Comparison of ENCODE assay signal across 15 cellular contexts in the genomic region with DNA sequence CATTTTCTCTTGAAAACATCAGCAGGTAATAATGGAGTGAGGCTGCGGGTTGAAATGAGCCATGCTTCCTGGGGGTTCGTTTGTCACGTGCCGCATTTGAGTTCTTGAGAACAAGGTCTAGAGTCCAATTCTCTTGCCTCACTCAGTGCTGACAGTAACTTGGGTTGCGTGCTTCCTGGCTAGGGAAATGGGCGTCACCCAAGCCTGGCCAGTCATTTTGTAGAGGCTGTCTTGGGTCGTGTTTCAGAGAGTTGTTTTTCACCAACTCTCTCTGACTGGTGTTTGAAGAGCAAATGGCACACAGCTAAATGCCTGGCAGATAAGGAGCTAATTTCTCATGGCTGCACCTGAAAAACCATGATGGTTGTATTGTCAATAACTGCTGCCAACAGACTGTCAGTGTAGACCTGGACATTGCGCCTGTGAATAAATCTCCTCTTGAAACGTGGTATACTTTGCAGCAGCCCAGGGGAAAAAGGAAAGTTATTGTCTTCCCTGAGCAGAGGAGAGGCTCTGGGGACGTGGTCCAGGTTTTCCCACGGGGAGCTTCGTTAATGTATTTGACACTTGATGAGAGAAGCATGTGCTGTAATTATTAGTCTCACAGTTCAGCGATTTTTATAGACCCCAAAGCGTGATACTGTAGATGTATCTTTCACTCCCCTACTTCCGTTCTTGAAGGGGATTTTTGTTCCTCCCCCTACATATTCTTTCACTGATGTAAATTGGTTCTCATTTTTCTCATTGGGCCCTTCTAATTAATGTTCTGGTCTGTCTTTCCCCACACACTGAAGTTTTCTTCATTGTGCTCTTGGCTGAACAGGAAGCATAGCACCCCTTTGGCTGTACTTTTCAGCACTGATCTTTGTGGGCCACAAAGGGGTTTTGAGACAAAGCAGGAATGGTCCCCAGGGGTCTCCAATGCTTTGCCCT.
DNase-seq lines count a peak whose midpoint lies in the region; ATAC-seq and TF ChIP-seq lines count a peak whose summit lies in the region.
"Had no signal": no experiment of that assay in that cellular context is flagged by ENCODE, and none has a peak within 500 bp of the region (broad histone marks: within the 10 kb centered on the region; RNA-seq: fewer than 3 reads in every experiment).

No MANE protein-coding gene starts in this region.

- H3K4me3 Mint-ChIP-seq in endodermal cell, result no peak overlapping the region
- H3K4me3 Mint-ChIP-seq in stimulated activated memory B cell treated with anti-CD40 and anti-IgM and Interleukin-4, amounts not matched to agents 10 μg/mL and 1 μg/mL and 100 μg/mL, for 72 hours, result no peak overlapping the region
- H3K4me3 Mint-ChIP-seq: CD8-positive, alpha-beta T cell; naive B cell had no signal

- H3K4me3 ChIP-seq in endodermal cell (ENCODE audit: low read length), result no peak overlapping the region
- H3K4me3 ChIP-seq: PC-9, thoracic aorta had no signal

- H3K4me1 ChIP-seq in endodermal cell (ENCODE audit: control insufficient read depth, insufficient read depth, low read length), result peaks cover 5% of the 10 kb centered on the region

- H3K27me3 ChIP-seq in endodermal cell (ENCODE audit: control insufficient read depth, insufficient read depth, low read length, poor library complexity, severe bottlenecking), result no peaks in the 10 kb centered on the region

- H3K27ac ChIP-seq in endodermal cell (ENCODE audit: low read depth, low read length), result peak overlapping the region; percentile 36
- H3K27ac ChIP-seq: PC-9, thoracic aorta, WERI-Rb-1 had no signal

- 74 to 78% methylated on average over 13 to 15 of the region's 15 CpGs for WGBS in endodermal cell (ENCODE audit: insufficient coverage in 1 of 2, insufficient read length in 1 of 2), 2 experiments

- no peaks in the 10 kb centered on the region for H3K27me3 Mint-ChIP-seq in endodermal cell (ENCODE audit: insufficient read depth)
- H3K27me3 Mint-ChIP-seq in stimulated activated memory B cell treated with anti-CD40 and anti-IgM and Interleukin-4, amounts not matched to agents 10 μg/mL and 1 μg/mL and 100 μg/mL, for 72 hours, result peaks cover 8% of the 10 kb centered on the region

- H3K9me3 ChIP-seq in endodermal cell (ENCODE audit: control insufficient read depth, low read length), result no peaks in the 10 kb centered on the region
- H3K9me3 ChIP-seq: thoracic aorta had no signal

- no peaks in the 10 kb centered on the region for H3K9me3 Mint-ChIP-seq in endodermal cell
- no peaks in the 10 kb centered on the region for H3K9me3 Mint-ChIP-seq in stimulated activated memory B cell treated with anti-CD40 and anti-IgM and Interleukin-4, amounts not matched to agents 10 μg/mL and 1 μg/mL and 100 μg/mL, for 72 hours
- H3K9me3 Mint-ChIP-seq: CD8-positive, alpha-beta T cell had no signal

- H3K9ac ChIP-seq in endodermal cell (ENCODE audit: extremely low read depth, low read length, poor library complexity, severe bottlenecking), result no peak overlapping the region

- DNase-seq in DMS153 treated with DMSO at 0.1 percent for 48 hours (lab: John Stamatoyannopoulos, UW; ENCODE audit: unreplicated experiment) (peak; percentile 8), NCI-H1105 treated with DMSO at 0.1 percent for 48 hours (lab: John Stamatoyannopoulos, UW) (peak; percentile 79), endodermal cell (peak; percentile 72), mucosa of gallbladder (ENCODE audit: low spot score) (peak; percentile 28)
- DNase-seq: CD8-positive, alpha-beta T cell; cortex of kidney; naive B cell; PC-9; stimulated activated CD4-positive, alpha-beta T cell treated with anti-CD3 and anti-CD28 coated beads, Interleukin-4, amount 100 ng/mL, for 4 hours; WERI-Rb-1 had no signal

- no peaks in the 10 kb centered on the region for H3K36me3 Mint-ChIP-seq in endodermal cell (ENCODE audit: low read depth)
- no peaks in the 10 kb centered on the region for H3K36me3 Mint-ChIP-seq in stimulated activated memory B cell treated with anti-CD40 and anti-IgM and Interleukin-4, amounts not matched to agents 10 μg/mL and 1 μg/mL and 100 μg/mL, for 72 hours
- H3K36me3 Mint-ChIP-seq: CD8-positive, alpha-beta T cell; naive B cell had no signal

- no peak for ATAC-seq in stimulated activated memory B cell treated with anti-CD40 and anti-IgM and Interleukin-4, amounts not matched to agents 10 μg/mL and 1 μg/mL and 100 μg/mL, for 72 hours
- ATAC-seq in GM19023 (IDR thresholded peaks at IDR 0.05; ENCODE audit: unreplicated experiment) (no peak), GM19035 (IDR thresholded peaks at IDR 0.05; ENCODE audit: unreplicated experiment) (no peak), HG03108 (IDR thresholded peaks at IDR 0.05; ENCODE audit: unreplicated experiment) (no peak)
- ATAC-seq: CD8-positive, alpha-beta T cell had no signal

- no peaks in the 10 kb centered on the region for H3K36me3 ChIP-seq in endodermal cell (ENCODE audit: control insufficient read depth, insufficient read depth, low read length)
- H3K36me3 ChIP-seq: thoracic aorta, WERI-Rb-1 had no signal

- no peak overlapping the region for H3K27ac Mint-ChIP-seq in endodermal cell
- no peak overlapping the region for H3K27ac Mint-ChIP-seq in stimulated activated memory B cell treated with anti-CD40 and anti-IgM and Interleukin-4, amounts not matched to agents 10 μg/mL and 1 μg/mL and 100 μg/mL, for 72 hours
- H3K27ac Mint-ChIP-seq: CD8-positive, alpha-beta T cell; naive B cell had no signal

- TF ChIP-seq CTCF in endodermal cell (conservative IDR thresholded peaks at IDR 0.05), result peak; percentile 28

- peaks cover 16% of the 10 kb centered on the region for H3K4me1 Mint-ChIP-seq in endodermal cell
- no peaks in the 10 kb centered on the region for H3K4me1 Mint-ChIP-seq in stimulated activated memory B cell treated with anti-CD40 and anti-IgM and Interleukin-4, amounts not matched to agents 10 μg/mL and 1 μg/mL and 100 μg/mL, for 72 hours
- H3K4me1 Mint-ChIP-seq: naive B cell had no signal

Comparison
In these comparisons a context has a peak if more than half of its experiments do, and no peak if none do; other contexts are left out.
1. DNase-seq: peak in every context shown above with its lines; median percentile 79 in NCI-H1105 treated with DMSO at 0.1 percent for 48 hours; 72 in endodermal cell; 28 in mucosa of gallbladder; 8 in DMS153 treated with DMSO at 0.1 percent for 48 hours.